Comparison of ENCODE assay signal across 1 cellular context in genomic region chr6:107186047-107186446, GRCh38.
TF ChIP-seq lines count a peak whose summit lies in the region.

No MANE protein-coding gene starts in this region.

TF ChIP-seq in GM23338, 12 proteins besides CTCF, POLR2A, EP300 and RAD21:
- no peak for TF ChIP-seq ZNF462 (CRISPR knock-in tag; IDR thresholded peaks at IDR 0.05)
- no peak for TF ChIP-seq CREB1 (CRISPR knock-in tag; IDR thresholded peaks at IDR 0.05; ENCODE audit: low read depth)
- TF ChIP-seq EZH2 (IDR thresholded peaks at IDR 0.05; ENCODE audit: low read depth, unreplicated experiment), result no peak
- TF ChIP-seq EZH2phosphoT487 (IDR thresholded peaks at IDR 0.05; ENCODE audit: unreplicated experiment), result no peak
- no peak for TF ChIP-seq STAT1 (IDR thresholded peaks at IDR 0.05; ENCODE audit: unreplicated experiment)
- no peak for TF ChIP-seq ZNF114 (CRISPR knock-in tag; IDR thresholded peaks at IDR 0.05)
- TF ChIP-seq POLR2AphosphoS5 (IDR thresholded peaks at IDR 0.05; ENCODE audit: low read depth), result no peak
- no peak for TF ChIP-seq ZNF331 (CRISPR knock-in tag; IDR thresholded peaks at IDR 0.05; ENCODE audit: low read depth)
- TF ChIP-seq REST (IDR thresholded peaks at IDR 0.05; ENCODE audit: unreplicated experiment), result no peak
- TF ChIP-seq ETS1 (IDR thresholded peaks at IDR 0.05), result no peak
- no peak for TF ChIP-seq JUNB (IDR thresholded peaks at IDR 0.05; ENCODE audit: unreplicated experiment)
- TF ChIP-seq NANOG (IDR thresholded peaks at IDR 0.05; ENCODE audit: borderline replicate concordance), result no peak
